10 cellular contexts compared by ENCODE assay signal in genomic region chr4:174592985-174593335, GRCh38.
DNase-seq lines count a peak whose midpoint lies in the region; ATAC-seq and TF ChIP-seq lines count a peak whose summit lies in the region.
"Had no signal": no experiment of that assay in that cellular context is flagged by ENCODE, and none has a peak within 500 bp of the region (broad histone marks: within the 10 kb centered on the region; RNA-seq: fewer than 3 reads in every experiment).

No MANE protein-coding gene starts in this region.

- no peaks in the 10 kb centered on the region for H3K27me3 ChIP-seq in left ventricle myocardium inferior (ENCODE audit: low read depth)
- no peaks in the 10 kb centered on the region for H3K27me3 ChIP-seq in SJCRH30
- H3K27me3 ChIP-seq in thoracic aorta (replicated peaks; ENCODE audit: insufficient read depth): no peaks in the 10 kb centered on the region

- no peak overlapping the region for H3K27ac ChIP-seq in left ventricle myocardium inferior (replicated peaks)
- H3K27ac ChIP-seq in SJCRH30: no peak overlapping the region
- H3K27ac ChIP-seq in thoracic aorta: no peak overlapping the region
- H3K27ac ChIP-seq in substantia nigra (ENCODE audit: low read depth, low read length, poor library complexity, severe bottlenecking): no peak overlapping the region

- TF ChIP-seq CTCF in left ventricle myocardium inferior (IDR thresholded peaks at IDR 0.05; ENCODE audit: borderline replicate concordance) (no peak), fibroblast of the aortic adventitia (IDR thresholded peaks at IDR 0.05; ENCODE audit: insufficient read depth, low read length) (no peak), thoracic aorta (IDR thresholded peaks at IDR 0.05) (no peak)

- no peak overlapping the region for H3K4me3 ChIP-seq in left ventricle myocardium inferior
- no peak overlapping the region for H3K4me3 ChIP-seq in SJCRH30
- no peak overlapping the region for H3K4me3 ChIP-seq in fibroblast of the aortic adventitia (ENCODE audit: low read depth, low read length)
- H3K4me3 ChIP-seq in thoracic aorta: no peak overlapping the region

- intact Hi-C loops in Right ventricle myocardium superior (cut with DNase I) (no loop called here), left ventricle myocardium inferior (cut with micrococcal nuclease) (no loop called here)

- peak; percentile 53 for ATAC-seq in Right ventricle myocardium superior (ENCODE audit: poor library complexity)
- peak; percentile 93 for ATAC-seq in thoracic aorta (ENCODE audit: insufficient number of reproducible peaks, low FRiP score, low read depth)
- no peak for ATAC-seq in HG03280 (IDR thresholded peaks at IDR 0.05; ENCODE audit: unreplicated experiment)

- DNase-seq in Right ventricle myocardium superior (no peak), left ventricle myocardium inferior (no peak), SJCRH30 (peak; percentile 1 to 2), fibroblast of the aortic adventitia (ENCODE audit: low read depth) (peak; percentile 64), thoracic aorta (ENCODE audit: low spot score) (no peak), DMS53 treated with DMSO at 0.1 percent for 48 hours (lab: John Stamatoyannopoulos, UW; ENCODE audit: unreplicated experiment) (no peak), substantia nigra (lab: John Stamatoyannopoulos, UW) (no peak)
- DNase-seq: central memory CD4-positive, alpha-beta T cell; NCI-H1105 had no signal

- H3K9me3 ChIP-seq in left ventricle myocardium inferior (replicated peaks) (no peaks in the 10 kb centered on the region), SJCRH30 (replicated peaks) (no peaks in the 10 kb centered on the region), thoracic aorta (no peaks in the 10 kb centered on the region)

- no peaks in the 10 kb centered on the region for H3K36me3 ChIP-seq in left ventricle myocardium inferior
- H3K36me3 ChIP-seq in SJCRH30: no peaks in the 10 kb centered on the region
- H3K36me3 ChIP-seq in thoracic aorta: no peaks in the 10 kb centered on the region

- H3K4me1 ChIP-seq in left ventricle myocardium inferior: peaks cover 5% of the 10 kb centered on the region
- H3K4me1 ChIP-seq in SJCRH30: no peaks in the 10 kb centered on the region
- peaks cover 0 to 4% of the 10 kb centered on the region in 2 donors for H3K4me1 ChIP-seq in thoracic aorta (ENCODE audit: control insufficient read depth in 1 of 2, low read depth in 2 of 2)

Comparison
In these comparisons a context has a peak if more than half of its experiments do, and no peak if none do; other contexts are left out.
1. DNase-seq: peak in SJCRH30 (2 of 2) and fibroblast of the aortic adventitia (single experiment); none in Right ventricle myocardium superior (single experiment), left ventricle myocardium inferior (single experiment), thoracic aorta (single experiment), DMS53 treated with DMSO at 0.1 percent for 48 hours (single experiment) and substantia nigra (0 of 49).